Comparison of ENCODE assay signal across 28 cellular contexts in the genomic region with DNA sequence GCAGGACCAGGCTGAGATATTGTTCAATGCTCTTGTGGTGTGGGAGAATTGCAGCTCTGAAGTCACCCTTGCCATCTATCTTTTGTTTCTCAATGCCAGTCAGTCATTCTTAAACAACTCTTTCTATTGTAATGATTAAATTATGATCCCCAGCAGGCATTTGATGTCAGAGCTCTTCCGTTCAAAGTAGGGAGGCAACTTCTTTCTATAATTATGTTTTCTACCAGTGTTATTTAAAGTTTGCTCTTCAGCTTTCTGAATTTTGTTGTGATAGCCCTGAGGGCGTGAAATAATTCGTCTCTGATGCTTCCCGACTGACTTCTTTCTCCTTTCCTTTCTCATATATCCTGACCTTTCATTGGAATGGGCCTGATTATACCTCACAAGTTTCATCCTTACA.
"Had no signal": no experiment of that assay in that cellular context is flagged by ENCODE, and none has a peak within 500 bp of the region (broad histone marks: within the 10 kb centered on the region; RNA-seq: fewer than 3 reads in every experiment).

No MANE protein-coding gene starts in this region.

- H3K9me3 Mint-ChIP-seq: activated CD4-positive, alpha-beta T cell treated with anti-CD3 and anti-CD28 coated beads, Interleukin-2, amount 10 ng/mL, durations not matched to agents 24 days and 14 days; activated naive CD8-positive, alpha-beta T cell treated with anti-CD3 and anti-CD28 coated beads, Interleukin-2, amount 10 ng/mL, durations not matched to agents 7 days and 5 days; activated T-cell treated with anti-CD3 and anti-CD28 coated beads, Interleukin-2, amount 50 U/mL, for 24 hours had no signal

- H3K4me3 ChIP-seq: esophagus muscularis mucosa, gastroesophageal sphincter, heart right ventricle, hepatocyte had no signal

- H3K4me1 Mint-ChIP-seq: activated CD4-positive, alpha-beta T cell treated with anti-CD3 and anti-CD28 coated beads for 36 hours; activated CD4-positive, alpha-beta T cell treated with anti-CD3 and anti-CD28 coated beads, Interleukin-2, amount 10 ng/mL, durations not matched to agents 24 days and 14 days; activated naive CD4-positive, alpha-beta T cell treated with anti-CD3 and anti-CD28 coated beads, Interleukin-2, amount 10 ng/mL, durations not matched to agents 7 days and 5 days; activated naive CD8-positive, alpha-beta T cell treated with anti-CD3 and anti-CD28 coated beads, Interleukin-2, amount 10 ng/mL, durations not matched to agents 7 days and 5 days had no signal

- DNase-seq: activated CD4-positive, alpha-beta memory T cell treated with anti-CD3 and anti-CD28 coated beads for 36 hours; activated CD4-positive, alpha-beta T cell treated with anti-CD3 and anti-CD28 coated beads for 36 hours; activated CD4-positive, alpha-beta T cell treated with anti-CD3 and anti-CD28 coated beads, Interleukin-2, amount 10 ng/mL, durations not matched to agents 24 days and 14 days; activated CD4-positive, CD25-positive, alpha-beta regulatory T cell; activated CD4-positive, CD25-positive, alpha-beta regulatory T cell treated with anti-CD3 and anti-CD28 coated beads, Interleukin-2, amount 50 U/mL, for 72 hours; activated CD8-positive, alpha-beta memory T cell treated with anti-CD3 and anti-CD28 coated beads, Interleukin-2, amount 50 U/mL, for 48 hours; activated CD8-positive, alpha-beta T cell treated with anti-CD3 and anti-CD28 coated beads, Interleukin-2, amount 10 ng/mL, durations not matched to agents 7 days and 5 days; activated gamma-delta T cell; activated naive CD4-positive, alpha-beta T cell; activated naive CD4-positive, alpha-beta T cell treated with anti-CD3 and anti-CD28 coated beads, Interleukin-2, amount 10 ng/mL, durations not matched to agents 7 days and 5 days; activated naive CD8-positive, alpha-beta T cell treated with anti-CD3 and anti-CD28 coated beads, Interleukin-2, amount 10 ng/mL, durations not matched to agents 7 days and 5 days; activated T-cell treated with anti-CD3 and anti-CD28 coated beads for 4 hours; activated T-cell treated with anti-CD3 and anti-CD28 coated beads, Interleukin-2, amount 50 U/mL, for 24 hours; activated T-cell treated with anti-CD3 and anti-CD28 coated beads, Interleukin-2, amount 50 U/mL, for 72 hours; amniotic stem cell; anterior cingulate cortex; caudate nucleus; cortex of kidney; dermis blood vessel endothelial cell; effector CD4-positive, alpha-beta T cell; effector memory CD8-positive, alpha-beta T cell; erythroblast; foreskin keratinocyte; heart right ventricle had no signal

- H3K4me3 Mint-ChIP-seq: activated CD4-positive, alpha-beta memory T cell treated with anti-CD3 and anti-CD28 coated beads for 36 hours; activated CD4-positive, alpha-beta T cell treated with anti-CD3 and anti-CD28 coated beads for 36 hours; activated CD4-positive, alpha-beta T cell treated with anti-CD3 and anti-CD28 coated beads, Interleukin-2, amount 10 ng/mL, durations not matched to agents 24 days and 14 days; activated CD8-positive, alpha-beta T cell treated with anti-CD3 and anti-CD28 coated beads, Interleukin-2, amount 10 ng/mL, durations not matched to agents 7 days and 5 days; activated naive CD4-positive, alpha-beta T cell treated with anti-CD3 and anti-CD28 coated beads, Interleukin-2, amount 10 ng/mL, durations not matched to agents 7 days and 5 days; activated naive CD8-positive, alpha-beta T cell treated with anti-CD3 and anti-CD28 coated beads, Interleukin-2, amount 10 ng/mL, durations not matched to agents 7 days and 5 days; activated T-cell treated with anti-CD3 and anti-CD28 coated beads, Interleukin-2, amount 50 U/mL, for 24 hours; activated T-cell treated with anti-CD3 and anti-CD28 coated beads, Interleukin-2, amount 50 U/mL, for 72 hours; effector memory CD8-positive, alpha-beta T cell had no signal

- H3K36me3 ChIP-seq: esophagus muscularis mucosa, gastroesophageal sphincter, heart right ventricle had no signal

- H3K27ac ChIP-seq: esophagus muscularis mucosa, foreskin keratinocyte, gastroesophageal sphincter, heart right ventricle, hepatocyte had no signal

- H3K27ac Mint-ChIP-seq: activated CD4-positive, alpha-beta memory T cell treated with anti-CD3 and anti-CD28 coated beads for 36 hours; activated CD4-positive, alpha-beta T cell treated with anti-CD3 and anti-CD28 coated beads for 36 hours; activated CD4-positive, alpha-beta T cell treated with anti-CD3 and anti-CD28 coated beads, Interleukin-2, amount 10 ng/mL, durations not matched to agents 24 days and 14 days; activated CD8-positive, alpha-beta T cell treated with anti-CD3 and anti-CD28 coated beads, Interleukin-2, amount 10 ng/mL, durations not matched to agents 7 days and 5 days; activated naive CD4-positive, alpha-beta T cell treated with anti-CD3 and anti-CD28 coated beads, Interleukin-2, amount 10 ng/mL, durations not matched to agents 7 days and 5 days; activated naive CD4-positive, alpha-beta T cell treated with anti-CD3 and anti-CD28 coated beads, Interleukin-2, amount 50 U/mL, for 72 hours; activated naive CD8-positive, alpha-beta T cell treated with anti-CD3 and anti-CD28 coated beads, Interleukin-2, amount 10 ng/mL, durations not matched to agents 7 days and 5 days; activated T-cell treated with anti-CD3 and anti-CD28 coated beads, Interleukin-2, amount 50 U/mL, for 24 hours; activated T-cell treated with anti-CD3 and anti-CD28 coated beads, Interleukin-2, amount 50 U/mL, for 72 hours; effector memory CD8-positive, alpha-beta T cell had no signal

- H3K9me3 ChIP-seq: esophagus muscularis mucosa, gastroesophageal sphincter, heart right ventricle had no signal

- H3K4me1 ChIP-seq: esophagus muscularis mucosa, foreskin keratinocyte, gastroesophageal sphincter, heart right ventricle had no signal

- H3K27me3 Mint-ChIP-seq: activated CD4-positive, alpha-beta memory T cell treated with anti-CD3 and anti-CD28 coated beads for 36 hours; activated CD4-positive, alpha-beta T cell treated with anti-CD3 and anti-CD28 coated beads for 36 hours; activated CD4-positive, alpha-beta T cell treated with anti-CD3 and anti-CD28 coated beads, Interleukin-2, amount 10 ng/mL, durations not matched to agents 24 days and 14 days; activated naive CD4-positive, alpha-beta T cell treated with anti-CD3 and anti-CD28 coated beads, Interleukin-2, amount 10 ng/mL, durations not matched to agents 7 days and 5 days; activated naive CD8-positive, alpha-beta T cell treated with anti-CD3 and anti-CD28 coated beads, Interleukin-2, amount 10 ng/mL, durations not matched to agents 7 days and 5 days; activated T-cell treated with anti-CD3 and anti-CD28 coated beads, Interleukin-2, amount 50 U/mL, for 24 hours; effector memory CD8-positive, alpha-beta T cell had no signal

- H3K27me3 ChIP-seq: esophagus muscularis mucosa, foreskin keratinocyte, gastroesophageal sphincter, heart right ventricle, hepatocyte had no signal

- ATAC-seq: activated CD4-positive, alpha-beta T cell treated with anti-CD3 and anti-CD28 coated beads for 36 hours; activated CD8-positive, alpha-beta T cell treated with anti-CD3 and anti-CD28 coated beads, Interleukin-2, amount 10 ng/mL, durations not matched to agents 7 days and 5 days; activated naive CD4-positive, alpha-beta T cell treated with anti-CD3 and anti-CD28 coated beads, Interleukin-2, amount 50 U/mL, for 72 hours; activated T-cell treated with anti-CD3 and anti-CD28 coated beads, Interleukin-2, amount 50 U/mL, for 72 hours; effector memory CD8-positive, alpha-beta T cell; foreskin keratinocyte; gastroesophageal sphincter; heart right ventricle had no signal

- H3K36me3 Mint-ChIP-seq: activated CD4-positive, alpha-beta memory T cell treated with anti-CD3 and anti-CD28 coated beads for 36 hours; activated naive CD4-positive, alpha-beta T cell treated with anti-CD3 and anti-CD28 coated beads, Interleukin-2, amount 10 ng/mL, durations not matched to agents 7 days and 5 days; activated naive CD4-positive, alpha-beta T cell treated with anti-CD3 and anti-CD28 coated beads, Interleukin-2, amount 50 U/mL, for 72 hours; activated naive CD8-positive, alpha-beta T cell treated with anti-CD3 and anti-CD28 coated beads, Interleukin-2, amount 10 ng/mL, durations not matched to agents 7 days and 5 days had no signal
